Comparison of ENCODE assay signal across 30 cellular contexts in genomic region chr7:130216025-130216424, GRCh38. TPM values are rescaled to one million over a fixed set of nuclear protein-coding genes. Genes with fewer than 3 reads are reported as not detected.
"Had no signal": no experiment of that assay in that cellular context is flagged by ENCODE, and none has a peak within 500 bp of the region (broad histone marks: within the 10 kb centered on the region; RNA-seq: fewer than 3 reads in every experiment).

No MANE protein-coding gene starts in this region.

- H3K4me1 Mint-ChIP-seq: activated CD4-positive, alpha-beta memory T cell treated with anti-CD3 and anti-CD28 coated beads, Interleukin-2, amount 10 ng/mL, durations not matched to agents 7 days and 5 days; activated naive CD4-positive, alpha-beta T cell treated with anti-CD3 and anti-CD28 coated beads, Interleukin-2, amount 50 U/mL, for 24 hours; activated naive CD8-positive, alpha-beta T cell treated with anti-CD3 and anti-CD28 coated beads, Interleukin-2, amount 10 ng/mL, durations not matched to agents 7 days and 5 days had no signal

- H3K9me3 Mint-ChIP-seq: activated CD4-positive, alpha-beta memory T cell treated with anti-CD3 and anti-CD28 coated beads, Interleukin-2, amount 10 ng/mL, durations not matched to agents 7 days and 5 days; activated naive CD4-positive, alpha-beta T cell treated with anti-CD3 and anti-CD28 coated beads, Interleukin-2, amount 50 U/mL, for 24 hours; activated naive CD8-positive, alpha-beta T cell treated with anti-CD3 and anti-CD28 coated beads, Interleukin-2, amount 10 ng/mL, durations not matched to agents 7 days and 5 days; activated T-cell treated with anti-CD3 and anti-CD28 coated beads, Interleukin-2, amount 50 U/mL, for 24 hours; activated T-helper 2 cell treated with anti-CD3 and anti-CD28 coated beads, Interferon-gamma antibody, Interleukin-2, Interleukin-4, amounts not matched to agents 10 μg/mL and 5 μg/mL and 100 μg/mL, durations not matched to agents 14 hours and 24 hours and 36 hours had no signal

- H3K36me3 Mint-ChIP-seq: activated naive CD4-positive, alpha-beta T cell treated with anti-CD3 and anti-CD28 coated beads, Interleukin-2, amount 50 U/mL, for 24 hours; activated naive CD8-positive, alpha-beta T cell treated with anti-CD3 and anti-CD28 coated beads, Interleukin-2, amount 10 ng/mL, durations not matched to agents 7 days and 5 days had no signal

- H3K27me3 ChIP-seq: ascending aorta, MG63, Peyer's patch, SJSA1 had no signal

- DNase-seq: activated CD4-positive, alpha-beta memory T cell treated with anti-CD3 and anti-CD28 coated beads, Interleukin-2, amount 10 ng/mL, durations not matched to agents 7 days and 5 days; activated CD4-positive, alpha-beta T cell treated with anti-CD3 and anti-CD28 coated beads for 1 hour; activated CD4-positive, alpha-beta T cell treated with anti-CD3 and anti-CD28 coated beads for 48 hours; activated CD4-positive, CD25-positive, alpha-beta regulatory T cell; activated gamma-delta T cell; activated naive CD4-positive, alpha-beta T cell treated with Interleukin-2 at 50 U/mL for 16 hours; activated naive CD8-positive, alpha-beta T cell treated with anti-CD3 and anti-CD28 coated beads, Interleukin-2, amount 10 ng/mL, durations not matched to agents 7 days and 5 days; activated T-cell treated with anti-CD3 and anti-CD28 coated beads, Interleukin-2, amount 50 U/mL, for 24 hours; amygdala; Karpas-422; MG63; NCI-H1092; NCI-H1436 treated with DMSO at 0.1 percent for 48 hours; NCI-H1694 treated with DMSO at 0.1 percent for 48 hours; NCI-H2029; NCI-H345; NCI-H524 treated with DMSO at 0.1 percent for 48 hours; PC-3; Peyer's patch; RPMI8226; SHP77 treated with DMSO at 0.1 percent for 48 hours; T1000; WERI-Rb-1 had no signal

- H3K4me3 ChIP-seq: ascending aorta, MG63, Peyer's patch, SJSA1 had no signal

- H3K36me3 ChIP-seq: ascending aorta, MG63, Peyer's patch, SJSA1, WERI-Rb-1 had no signal

- H3K9me3 ChIP-seq: ascending aorta, MG63, Peyer's patch, SJSA1 had no signal

- H3K4me3 Mint-ChIP-seq: activated CD4-positive, alpha-beta memory T cell treated with anti-CD3 and anti-CD28 coated beads, Interleukin-2, amount 10 ng/mL, durations not matched to agents 7 days and 5 days; activated naive CD4-positive, alpha-beta T cell treated with anti-CD3 and anti-CD28 coated beads, Interleukin-2, amount 50 U/mL, for 24 hours; activated naive CD8-positive, alpha-beta T cell treated with anti-CD3 and anti-CD28 coated beads, Interleukin-2, amount 10 ng/mL, durations not matched to agents 7 days and 5 days; activated T-cell treated with anti-CD3 and anti-CD28 coated beads, Interleukin-2, amount 50 U/mL, for 24 hours had no signal

- ATAC-seq: PC-3 had no signal

- H3K27ac Mint-ChIP-seq: activated CD4-positive, alpha-beta memory T cell treated with anti-CD3 and anti-CD28 coated beads, Interleukin-2, amount 10 ng/mL, durations not matched to agents 7 days and 5 days; activated naive CD4-positive, alpha-beta T cell treated with anti-CD3 and anti-CD28 coated beads, Interleukin-2, amount 50 U/mL, for 24 hours; activated naive CD8-positive, alpha-beta T cell treated with anti-CD3 and anti-CD28 coated beads, Interleukin-2, amount 10 ng/mL, durations not matched to agents 7 days and 5 days; activated T-cell treated with anti-CD3 and anti-CD28 coated beads, Interleukin-2, amount 50 U/mL, for 24 hours; activated T-helper 2 cell treated with anti-CD3 and anti-CD28 coated beads, Interferon-gamma antibody, Interleukin-2, Interleukin-4, amounts not matched to agents 10 μg/mL and 5 μg/mL and 100 μg/mL, durations not matched to agents 14 hours and 24 hours and 36 hours had no signal

- H3K4me1 ChIP-seq: ascending aorta, Peyer's patch, SJSA1 had no signal

RNA-seq across cellular contexts. Expression of gene SSMEM1, which starts 8.4 kb away (rescaled TPM):
- total RNA-seq: activated CD4-positive, alpha-beta memory T cell treated with anti-CD3 and anti-CD28 coated beads, Interleukin-2, amount 10 ng/mL, durations not matched to agents 7 days and 5 days; activated naive CD8-positive, alpha-beta T cell treated with anti-CD3 and anti-CD28 coated beads, Interleukin-2, amount 10 ng/mL, durations not matched to agents 7 days and 5 days; activated T-helper 2 cell treated with anti-CD3 and anti-CD28 coated beads, Interferon-gamma antibody, Interleukin-2, Interleukin-4, amounts not matched to agents 10 μg/mL and 5 μg/mL and 100 μg/mL, durations not matched to agents 14 hours and 24 hours and 36 hours; ascending aorta; cardiac septum; PC-3; Peyer's patch; SJSA1; T-helper 1 cell treated with Interleukin-12 subunit alpha and Interleukin-12 subunit beta and Interleukin-4 antibody, amounts not matched to agents 30 ng/mL and 1 ng/mL, for 36 hours; T-helper 2 cell treated with Interferon-gamma antibody and Interleukin-4, amounts not matched to agents 100 ng/mL and 5 ng/mL, for 36 hours had no signal

RNA-seq across cellular contexts. Expression of gene CPA2, which starts 50.6 kb away (rescaled TPM):
- total RNA-seq: activated CD4-positive, alpha-beta memory T cell treated with anti-CD3 and anti-CD28 coated beads, Interleukin-2, amount 10 ng/mL, durations not matched to agents 7 days and 5 days; activated naive CD8-positive, alpha-beta T cell treated with anti-CD3 and anti-CD28 coated beads, Interleukin-2, amount 10 ng/mL, durations not matched to agents 7 days and 5 days; ascending aorta; cardiac septum; PC-3; SJSA1; T-helper 1 cell treated with Interleukin-12 subunit alpha and Interleukin-12 subunit beta and Interleukin-4 antibody, amounts not matched to agents 30 ng/mL and 1 ng/mL, for 36 hours; T-helper 2 cell treated with Interferon-gamma antibody and Interleukin-4, amounts not matched to agents 100 ng/mL and 5 ng/mL, for 36 hours had no signal
